In genomic region chr1:11684070-11684469, GRCh38 we compare ENCODE assay signal across 17 cellular contexts. TPM values are rescaled to one million over a fixed set of nuclear protein-coding genes. Genes with fewer than 3 reads are reported as not detected.
A peak's percentile ranks its signal among the peaks of the same experiment; 100 is the strongest.
DNase-seq lines count a peak whose midpoint lies in the region; ATAC-seq and TF ChIP-seq lines count a peak whose summit lies in the region.
"Had no signal": no experiment of that assay in that cellular context is flagged by ENCODE, and none has a peak within 500 bp of the region (broad histone marks: within the 10 kb centered on the region; RNA-seq: fewer than 3 reads in every experiment).

No MANE protein-coding gene starts in this region.

- POLR2A ChIA-PET in PC-3 (lab: Charles Lee; ENCODE audit: unreplicated experiment): no interaction called here

- DNase-seq in SK-N-DZ (ENCODE audit: low spot score): peak; percentile 71
- DNase-seq in NCI-H226: no peak
- no peak for DNase-seq in PC-3
- DNase-seq: Calu3; CD4-positive, CD25-positive, alpha-beta regulatory T cell; DND-41; GDM1; GM23248; NCI-H187; RPMI8226; SIG-M5; SW 1271 had no signal

- H3K79me2 ChIP-seq in PC-3 (ENCODE audit: low read length): no peaks in the 10 kb centered on the region

- peak overlapping the region; percentile 41 to 99 (median 93); a peak in 21 of 22 replicates for H3K4me2 ChIP-seq in BLaER1 treated with 17β-estradiol and CSF1 and Interleukin-3, amounts not matched to agents 10 nM and 100 nM
- H3K4me2 ChIP-seq in PC-3 (ENCODE audit: low read length): no peak overlapping the region

- no peak for TF ChIP-seq CTCF in PC-3 (conservative IDR thresholded peaks at IDR 0.05; ENCODE audit: low read depth, low read length)

- peaks cover 28 to 91% (median 88%) of the 10 kb centered on the region in 10 experiments for H3K4me1 ChIP-seq in BLaER1 treated with 17β-estradiol and CSF1 and Interleukin-3, amounts not matched to agents 10 nM and 100 nM
- H3K4me1 ChIP-seq in HUES64 (ENCODE audit: insufficient read depth, low read length): peaks cover 45% of the 10 kb centered on the region
- peaks cover 41% of the 10 kb centered on the region for H3K4me1 ChIP-seq in iPS-20b (ENCODE audit: insufficient read depth, low read length)
- H3K4me1 ChIP-seq in PC-3 (ENCODE audit: insufficient read depth, low read length): peaks cover 4% of the 10 kb centered on the region; the same call in 1 of the 2 replicates

- H2AFZ ChIP-seq in PC-3 (ENCODE audit: low read length): no peak overlapping the region
- H2AFZ ChIP-seq: GM23248 had no signal

- H3K9ac ChIP-seq in BLaER1 treated with 17β-estradiol and CSF1 and Interleukin-3, amounts not matched to agents 10 nM and 100 nM: peak overlapping the region in 6 of 11 experiments; percentile 5 to 73 (median 64); a peak in 9 of 22 replicates
- no peak overlapping the region for H3K9ac ChIP-seq in HUES64 (ENCODE audit: low read depth, low read length)
- peak overlapping the region; percentile 37; the same call in 1 of the 2 replicates for H3K9ac ChIP-seq in iPS-20b (ENCODE audit: low read depth, low read length)
- no peak overlapping the region for H3K9ac ChIP-seq in PC-3 (ENCODE audit: low read length)
- H3K9ac ChIP-seq: GM23248 had no signal

- WGBS in HUES64: 72% methylated on average over 7 of the region's 7 CpGs

- no peaks in the 10 kb centered on the region for H3K9me3 ChIP-seq in BLaER1 treated with 17β-estradiol and CSF1 and Interleukin-3, amounts not matched to agents 10 nM and 100 nM (replicated peaks in 1 of 11)
- H3K9me3 ChIP-seq in HUES64 (ENCODE audit: insufficient read depth, low read depth, low read length): no peaks in the 10 kb centered on the region
- no peaks in the 10 kb centered on the region for H3K9me3 ChIP-seq in iPS-20b (ENCODE audit: insufficient read depth, low read depth, low read length)
- H3K9me3 ChIP-seq in PC-3 (ENCODE audit: low read length): no peaks in the 10 kb centered on the region

- intact Hi-C loops in PC-3 (cut with micrococcal nuclease): no loop called here

- ATAC-seq in PC-3 (no peak), HG03354 (IDR thresholded peaks at IDR 0.05; ENCODE audit: poor library complexity, severe bottlenecking, unreplicated experiment) (no peak)
- ATAC-seq: GM12878 had no signal

- H3K27ac ChIP-seq in BLaER1 treated with 17β-estradiol and CSF1 and Interleukin-3, amounts not matched to agents 10 nM and 100 nM: peak overlapping the region in 7 of 11 experiments; percentile 0 to 93 (median 51); a peak in 9 of 22 replicates
- H3K27ac ChIP-seq in HUES64 (ENCODE audit: low read depth, low read length) (peak overlapping the region; percentile 75; the same call in 1 of the 2 replicates), iPS-20b (ENCODE audit: low read length) (no peak overlapping the region), PC-3 (ENCODE audit: low read length) (no peak overlapping the region)
- H3K27ac ChIP-seq: GM23248 had no signal

- H3K36me3 ChIP-seq in BLaER1 treated with 17β-estradiol and CSF1 and Interleukin-3, amounts not matched to agents 10 nM and 100 nM: peaks cover 0 to 13% (median 6%) of the 10 kb centered on the region in 11 experiments; a peak in 7 of 22 replicates
- peaks cover 5% of the 10 kb centered on the region for H3K36me3 ChIP-seq in HUES64 (ENCODE audit: insufficient read depth, low read length)
- H3K36me3 ChIP-seq in iPS-20b (ENCODE audit: insufficient read depth, low read depth, low read length): peaks cover 22% of the 10 kb centered on the region
- H3K36me3 ChIP-seq in PC-3 (ENCODE audit: low read depth, low read length): no peaks in the 10 kb centered on the region

- no TSS peak for BruUV-seq in PC-3 (replicated peaks; lab: Mats Ljungman, UMichigan)

- H3K9me2 ChIP-seq in PC-3 (replicated peaks; ENCODE audit: low read length): no peaks in the 10 kb centered on the region

- no peaks in the 10 kb centered on the region for H3K27me3 ChIP-seq in BLaER1 treated with 17β-estradiol and CSF1 and Interleukin-3, amounts not matched to agents 10 nM and 100 nM
- H3K27me3 ChIP-seq in HUES64 (ENCODE audit: insufficient read depth, low read length) (no peaks in the 10 kb centered on the region), iPS-20b (ENCODE audit: insufficient read depth, low read length) (no peaks in the 10 kb centered on the region), PC-3 (ENCODE audit: low read length) (no peaks in the 10 kb centered on the region)

- CTCF ChIA-PET in PC-3 (lab: Charles Lee): no interaction called here

- H3K4me3 ChIP-seq in BLaER1 treated with 17β-estradiol and CSF1 and Interleukin-3, amounts not matched to agents 10 nM and 100 nM: peak overlapping the region in 3 of 10 experiments; percentile 16 to 26 (median 25); a peak in 2 of 20 replicates
- H3K4me3 ChIP-seq in HUES64 (ENCODE audit: low read length): no peak overlapping the region
- no peak overlapping the region for H3K4me3 ChIP-seq in iPS-20b (ENCODE audit: low read length)
- no peak overlapping the region for H3K4me3 ChIP-seq in PC-3 (ENCODE audit: low read length)
- H3K4me3 ChIP-seq: GM12878, GM23248 had no signal

- no peaks in the 10 kb centered on the region for H3F3A ChIP-seq in PC-3 (ENCODE audit: low read length, unreplicated experiment)

- peaks cover 0 to 40% (median 18%) of the 10 kb centered on the region in 11 experiments; a peak in 11 of 22 replicates for H4K20me1 ChIP-seq in BLaER1 treated with 17β-estradiol and CSF1 and Interleukin-3, amounts not matched to agents 10 nM and 100 nM
- H4K20me1 ChIP-seq in PC-3 (ENCODE audit: low read length): no peaks in the 10 kb centered on the region

RNA-seq across cellular contexts. Expression of gene MAD2L2, which starts 3.1 kb away (rescaled TPM):
- polyA plus RNA-seq in HUES64 (2013, experiment 1 of 2): 213 TPM
- 198 TPM for polyA plus RNA-seq in HUES64 (2013, experiment 2 of 2)
- 158 and 161 TPM in 2 replicates for polyA plus RNA-seq in SK-N-DZ (2014; cell fraction: cytosol; rRNA removed)
- 154 and 165 TPM in 2 replicates for polyA plus RNA-seq in SK-N-DZ (2014; cell fraction: nucleus; rRNA removed)
- 127 and 139 TPM in 2 replicates for total RNA-seq in PC-3 (2014; rRNA removed)

RNA-seq across cellular contexts. Expression of gene DRAXIN, which starts 7.4 kb away (rescaled TPM):
- polyA plus RNA-seq in HUES64 (2013, experiment 1 of 2): 20.7 TPM
- 19.1 TPM for polyA plus RNA-seq in HUES64 (2013, experiment 2 of 2)
- 0.75 and 1.0 TPM in 2 replicates for polyA plus RNA-seq in SK-N-DZ (2014; cell fraction: cytosol; rRNA removed)
- polyA plus RNA-seq in SK-N-DZ (2014; cell fraction: nucleus; rRNA removed): 0.37 and 0.94 TPM in 2 replicates
- 0.07 TPM in 1 of 2 replicates, not detected in the other for total RNA-seq in PC-3 (2014; rRNA removed)
- total RNA-seq: Calu3; CD4-positive, CD25-positive, alpha-beta regulatory T cell had no signal

RNA-seq across cellular contexts. Expression of gene FBXO6, which starts 20.1 kb away (rescaled TPM):
- 0.35 TPM for polyA plus RNA-seq in HUES64 (2013, experiment 1 of 2)
- polyA plus RNA-seq in HUES64 (2013, experiment 2 of 2): 0.38 TPM
- 0.54 and 1.1 TPM in 2 replicates for polyA plus RNA-seq in SK-N-DZ (2014; cell fraction: cytosol; rRNA removed)
- 0.33 TPM in 1 of 2 replicates, not detected in the other for polyA plus RNA-seq in SK-N-DZ (2014; cell fraction: nucleus; rRNA removed)
- 23.5 and 24.6 TPM in 2 replicates for total RNA-seq in PC-3 (2014; rRNA removed)

RNA-seq across cellular contexts. Expression of gene FBXO44, which starts 29.4 kb away (rescaled TPM):
- 9.3 TPM for polyA plus RNA-seq in HUES64 (2013, experiment 1 of 2)
- polyA plus RNA-seq in HUES64 (2013, experiment 2 of 2): 10.0 TPM
- 9.9 and 10.0 TPM in 2 replicates for polyA plus RNA-seq in SK-N-DZ (2014; cell fraction: cytosol; rRNA removed)
- polyA plus RNA-seq in SK-N-DZ (2014; cell fraction: nucleus; rRNA removed): 29.4 and 40.4 TPM in 2 replicates
- total RNA-seq in PC-3 (2014; rRNA removed): 19.2 and 23.5 TPM in 2 replicates

RNA-seq across cellular contexts. Expression of gene FBXO2, which starts 29.8 kb away (rescaled TPM):
- 9.1 TPM for polyA plus RNA-seq in HUES64 (2013, experiment 1 of 2)
- 15.2 TPM for polyA plus RNA-seq in HUES64 (2013, experiment 2 of 2)
- 0.08 and 0.45 TPM in 2 replicates for polyA plus RNA-seq in SK-N-DZ (2014; cell fraction: cytosol; rRNA removed)
- 0.98 and 1.4 TPM in 2 replicates for polyA plus RNA-seq in SK-N-DZ (2014; cell fraction: nucleus; rRNA removed)
- total RNA-seq in PC-3 (2014; rRNA removed): 13.4 and 15.3 TPM in 2 replicates

Comparison
In these comparisons a context has a peak if more than half of its experiments do, and no peak if none do; other contexts are left out.
1. H3K27ac ChIP-seq: peak in BLaER1 treated with 17β-estradiol and CSF1 and Interleukin-3, amounts not matched to agents 10 nM and 100 nM (7 of 11) and HUES64 (single experiment); none in iPS-20b (single experiment) and PC-3 (single experiment).
2. H3K9ac ChIP-seq: peak in BLaER1 treated with 17β-estradiol and CSF1 and Interleukin-3, amounts not matched to agents 10 nM and 100 nM (6 of 11) and iPS-20b (single experiment); none in HUES64 (single experiment) and PC-3 (single experiment).